9 cellular contexts compared by ENCODE assay signal in genomic region chr10:78451592-78451991, GRCh38.
DNase-seq lines count a peak whose midpoint lies in the region; ATAC-seq and TF ChIP-seq lines count a peak whose summit lies in the region.
"Had no signal": no experiment of that assay in that cellular context is flagged by ENCODE, and none has a peak within 500 bp of the region (broad histone marks: within the 10 kb centered on the region; RNA-seq: fewer than 3 reads in every experiment).

No MANE protein-coding gene starts in this region.

- no peak overlapping the region for H2BK120ac ChIP-seq in trophoblast cell (ENCODE audit: insufficient read depth, low read length, poor library complexity)
- H2BK120ac ChIP-seq in mesenchymal stem cell (ENCODE audit: low read depth, low read length) = no peak overlapping the region

- peaks cover 5 to 15% of the 10 kb centered on the region in 2 experiments for H3K4me1 ChIP-seq in trophoblast cell (ENCODE audit: control insufficient read depth in 1 of 2, insufficient read depth in 2 of 2, low read length in 2 of 2)
- peaks cover 2% of the 10 kb centered on the region for H3K4me1 ChIP-seq in mesenchymal stem cell (ENCODE audit: control insufficient read depth, insufficient read depth, low read depth, low read length)
- H3K4me1 ChIP-seq in left lung = no peaks in the 10 kb centered on the region

- TF ChIP-seq CTCF in left lung (IDR thresholded peaks at IDR 0.05) = no peak

- WGBS in trophoblast cell (ENCODE audit: extremely low coverage, insufficient coverage, insufficient read length) = no CpG with 5 or more reads among the region's 10 CpGs
- WGBS in mesenchymal stem cell = 86% methylated on average over 10 of the region's 10 CpGs

- H2BK5ac ChIP-seq in trophoblast cell (ENCODE audit: low read depth, low read length, poor library complexity) (no peak overlapping the region), mesenchymal stem cell (ENCODE audit: low read depth, low read length, poor library complexity, severe bottlenecking) (no peak overlapping the region)

- H3K27ac ChIP-seq in trophoblast cell (ENCODE audit: low read depth, low read length) (no peak overlapping the region), mesenchymal stem cell (ENCODE audit: low read length, poor library complexity, severe bottlenecking) (no peak overlapping the region), left lung (no peak overlapping the region)
- H3K27ac ChIP-seq: esophagus squamous epithelium had no signal

- H2BK15ac ChIP-seq in mesenchymal stem cell (ENCODE audit: low read depth, poor library complexity, severe bottlenecking) = no peak overlapping the region

- peaks cover 7% of the 10 kb centered on the region for H3K79me1 ChIP-seq in trophoblast cell (ENCODE audit: low read length)
- H3K79me1 ChIP-seq in mesenchymal stem cell (replicated peaks; ENCODE audit: low read length, poor library complexity, severe bottlenecking) = no peaks in the 10 kb centered on the region

- no peak overlapping the region for H3K4ac ChIP-seq in trophoblast cell (ENCODE audit: low read depth, low read length)
- H3K4ac ChIP-seq in mesenchymal stem cell (ENCODE audit: low read depth in 1 of 2, low read length in 2 of 2) = peak overlapping the region in 1 of 2 experiments; percentile 24

- H3K27me3 ChIP-seq in trophoblast cell (ENCODE audit: insufficient read depth, low read length) (no peaks in the 10 kb centered on the region), mesenchymal stem cell (ENCODE audit: control insufficient read depth in 1 of 2, insufficient read depth in 1 of 2, low read length in 2 of 2) (peaks cover 10 to 35% of the 10 kb centered on the region in 2 experiments), left lung (no peaks in the 10 kb centered on the region)

- H3K36me3 ChIP-seq in trophoblast cell (ENCODE audit: control insufficient read depth in 1 of 2, insufficient read depth in 2 of 2, low read length in 2 of 2) = no peaks in the 10 kb centered on the region
- no peaks in the 10 kb centered on the region for H3K36me3 ChIP-seq in mesenchymal stem cell (ENCODE audit: control insufficient read depth in 1 of 2, insufficient read depth in 2 of 2, low read depth in 1 of 2, low read length in 2 of 2)
- H3K36me3 ChIP-seq in left lung = no peaks in the 10 kb centered on the region
- H3K36me3 ChIP-seq: esophagus squamous epithelium had no signal

- H3K79me2 ChIP-seq in trophoblast cell (ENCODE audit: control insufficient read depth, insufficient read depth, low read length, poor library complexity) = no peaks in the 10 kb centered on the region

- DNase-seq in Daoy (ENCODE audit: low read depth) = peak; percentile 51
- peak; percentile 12 for DNase-seq in NCI-H2029 treated with DMSO at 0.1 percent for 48 hours (lab: John Stamatoyannopoulos, UW)
- DNase-seq in ecto neural progenitor cell (ENCODE audit: low spot score) = peak; percentile 68
- DNase-seq in trophoblast cell = no peak
- no peak for DNase-seq in mesenchymal stem cell
- no peak for DNase-seq in left lung
- no peak for DNase-seq in cerebellum (ENCODE audit: low spot score)
- DNase-seq: CD4-positive, CD25-positive, alpha-beta regulatory T cell; esophagus squamous epithelium had no signal

- no peak overlapping the region for H2AK5ac ChIP-seq in trophoblast cell (ENCODE audit: low read length)
- H2AK5ac ChIP-seq in mesenchymal stem cell (ENCODE audit: low read length, severe bottlenecking) = no peak overlapping the region

- H3K23ac ChIP-seq in trophoblast cell (ENCODE audit: low read length) (no peak overlapping the region), mesenchymal stem cell (ENCODE audit: low read length in 2 of 2) (no peak overlapping the region)

- peak overlapping the region; percentile 13 for H4K91ac ChIP-seq in trophoblast cell (ENCODE audit: low read depth, low read length)
- no peak overlapping the region for H4K91ac ChIP-seq in mesenchymal stem cell (ENCODE audit: low read length)

- H3K18ac ChIP-seq in trophoblast cell (ENCODE audit: low read length) = no peak overlapping the region
- H3K18ac ChIP-seq in mesenchymal stem cell (ENCODE audit: low read depth in 1 of 2, low read length in 2 of 2) = no peak overlapping the region

- H2BK12ac ChIP-seq in trophoblast cell (ENCODE audit: low read length) (peak overlapping the region; percentile 4), mesenchymal stem cell (ENCODE audit: low read length in 2 of 2) (no peak overlapping the region)

- no peak for ATAC-seq in left lung

- H3K4me3 ChIP-seq in trophoblast cell (ENCODE audit: low read depth, low read length) (no peak overlapping the region), mesenchymal stem cell (ENCODE audit: insufficient read depth in 1 of 2, low read depth in 1 of 2, low read length in 2 of 2) (peak overlapping the region in 1 of 2 experiments; percentile 11), left lung (no peak overlapping the region)
- H3K4me3 ChIP-seq: esophagus squamous epithelium had no signal

- intact Hi-C loops in left lung (cut with DNase I) = no loop called here

- H3K14ac ChIP-seq in trophoblast cell (ENCODE audit: low read length) (no peak overlapping the region), mesenchymal stem cell (ENCODE audit: low read length in 2 of 2) (no peak overlapping the region)

- no peak overlapping the region for H4K12ac ChIP-seq in trophoblast cell (ENCODE audit: low read depth, low read length)

- H3K9me3 ChIP-seq in trophoblast cell (ENCODE audit: insufficient read depth, low read depth, low read length) (no peaks in the 10 kb centered on the region), mesenchymal stem cell (ENCODE audit: control insufficient read depth, low read length) (no peaks in the 10 kb centered on the region), left lung (no peaks in the 10 kb centered on the region)
- H3K9me3 ChIP-seq: esophagus squamous epithelium had no signal

- H4K8ac ChIP-seq in trophoblast cell (ENCODE audit: low read depth, low read length) (no peak overlapping the region), mesenchymal stem cell (ENCODE audit: low read length) (no peak overlapping the region)

- H3K4me2 ChIP-seq in trophoblast cell (ENCODE audit: low read length) (no peak overlapping the region), mesenchymal stem cell (ENCODE audit: low read length, poor library complexity, severe bottlenecking) (no peak overlapping the region)

- H3K9ac ChIP-seq in trophoblast cell (ENCODE audit: low read length) = no peak overlapping the region
- no peak overlapping the region for H3K9ac ChIP-seq in mesenchymal stem cell (ENCODE audit: low read length)

- H2AFZ ChIP-seq in trophoblast cell (ENCODE audit: insufficient read depth, low read length, poor library complexity) (no peak overlapping the region), mesenchymal stem cell (ENCODE audit: low read depth, low read length) (no peak overlapping the region)

Comparison
In these comparisons a context has a peak if more than half of its experiments do, and no peak if none do; other contexts are left out.
1. DNase-seq: peak in Daoy (single experiment), NCI-H2029 treated with DMSO at 0.1 percent for 48 hours (single experiment) and ecto neural progenitor cell (single experiment); none in trophoblast cell (0 of 2), mesenchymal stem cell (single experiment), left lung (0 of 2) and cerebellum (single experiment).